Comparison of ENCODE assay signal across 10 cellular contexts in the genomic region with DNA sequence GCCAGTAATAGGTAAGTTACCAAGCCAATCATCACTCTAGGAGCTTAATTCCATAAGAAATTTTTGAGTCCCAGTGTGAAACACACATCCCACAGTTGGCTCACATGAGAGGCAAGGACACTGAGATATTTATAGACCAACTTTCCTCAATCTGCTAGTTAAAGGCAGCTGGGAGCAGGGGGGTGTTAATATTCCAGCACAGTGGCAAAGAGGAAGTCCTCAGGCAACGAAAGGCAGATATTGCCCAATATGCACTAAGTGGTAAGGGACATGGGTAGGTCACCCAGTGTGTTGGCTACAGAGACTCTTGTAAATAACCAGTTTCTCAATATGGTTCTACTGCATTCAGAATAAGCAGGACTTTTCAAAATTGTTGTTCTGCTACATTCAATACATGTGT.
DNase-seq lines count a peak whose midpoint lies in the region; ATAC-seq, FAIRE-seq and TF ChIP-seq lines count a peak whose summit lies in the region.
"Had no signal": no experiment of that assay in that cellular context is flagged by ENCODE, and none has a peak within 500 bp of the region (broad histone marks: within the 10 kb centered on the region; RNA-seq: fewer than 3 reads in every experiment).

No MANE protein-coding gene starts in this region.

- no peak overlapping the region for H3K4me3 Mint-ChIP-seq in MCF 10A (ENCODE audit: unreplicated experiment)
- H3K4me3 Mint-ChIP-seq: activated B cell treated with CpG ODN at 0.5 μM for 24 hours had no signal

- CTCF ChIA-PET in MCF 10A (lab: Yijun Ruan, JAX) = interaction anchor here (0.8 to 3.8 kb wide), 3 partner anchors 10 to 459 kb away, joined by 3 to 30 read pairs (median 3); no protein-coding TSS in a partner anchor
- CTCF ChIA-PET in mammary epithelial cell (lab: Charles Lee; ENCODE audit: low non-redundant PET) = interaction anchor here (0.6 kb wide), 1 partner anchor 582 kb away, joined by 4 read pairs; no protein-coding TSS in a partner anchor

- no peak for FAIRE-seq in small intestine (lab: Jason Lieb, UNC)

- H3K4me2 ChIP-seq in mammary epithelial cell (ENCODE audit: insufficient read depth, low read depth, low read length) = no peak overlapping the region

- in situ Hi-C loops in mammary epithelial cell (cut with MboI; ENCODE audit: low sequenced_read_pairs in 2 of 2) = no loop called here

- peak overlapping the region; percentile 50 for H3K27ac Mint-ChIP-seq in MCF 10A (ENCODE audit: low read depth, unreplicated experiment)
- H3K27ac Mint-ChIP-seq: activated B cell treated with CpG ODN at 0.5 μM for 24 hours had no signal

- H3K4me3 ChIP-seq in mammary epithelial cell (replicated peaks in 1 of 3; ENCODE audit: insufficient read depth in 1 of 3, low read depth in 2 of 3, low read length in 3 of 3) (no peak overlapping the region), adrenal gland (no peak overlapping the region), liver (ENCODE audit: low read depth in 1 of 3, low read length in 3 of 3) (no peak overlapping the region), small intestine (ENCODE audit: low read depth in 1 of 2, low read length in 2 of 2) (no peak overlapping the region)

- H3K4me1 Mint-ChIP-seq in MCF 10A (ENCODE audit: insufficient read depth, unreplicated experiment) = peaks cover 4% of the 10 kb centered on the region
- H3K4me1 Mint-ChIP-seq: activated B cell treated with CpG ODN at 0.5 μM for 24 hours had no signal

- no peaks in the 10 kb centered on the region for H3K27me3 ChIP-seq in mammary epithelial cell (ENCODE audit: insufficient read depth, low read length)
- H3K27me3 ChIP-seq in adrenal gland = no peaks in the 10 kb centered on the region
- no peaks in the 10 kb centered on the region for H3K27me3 ChIP-seq in liver (ENCODE audit: control insufficient read depth in 4 of 4, insufficient read depth in 4 of 4, low read length in 3 of 4)
- no peaks in the 10 kb centered on the region for H3K27me3 ChIP-seq in small intestine (ENCODE audit: control insufficient read depth in 2 of 2, insufficient read depth in 2 of 2, low read length in 2 of 2)

- no peak for ATAC-seq in HG03565 (IDR thresholded peaks at IDR 0.05; ENCODE audit: unreplicated experiment)

- TF ChIP-seq CTCF in MCF 10A (IDR thresholded peaks at IDR 0.05; ENCODE audit: unreplicated experiment) = no peak
- no peak for TF ChIP-seq CTCF in mammary epithelial cell (conservative IDR thresholded peaks at IDR 0.05 in 1 of 2, IDR thresholded peaks at IDR 0.05 in 1 of 2; ENCODE audit: extremely low read depth in 1 of 2, insufficient read depth in 1 of 2, low read depth in 1 of 2, low read length in 2 of 2)
- TF ChIP-seq CTCF in adrenal gland (IDR thresholded peaks at IDR 0.05) = no peak
- no peak for TF ChIP-seq CTCF in liver (IDR thresholded peaks at IDR 0.05; ENCODE audit: low read depth, low read length, missing input control)

- H3K27ac ChIP-seq in mammary epithelial cell (ENCODE audit: insufficient read depth, low read depth, low read length) = no peak overlapping the region
- peak overlapping the region in 1 of 5 donors; percentile 53 for H3K27ac ChIP-seq in adrenal gland
- peak overlapping the region; percentile 40 to 70 for H3K27ac ChIP-seq in liver (ENCODE audit: low read depth in 1 of 2, low read length in 2 of 2)
- H3K27ac ChIP-seq in small intestine (ENCODE audit: low read depth in 1 of 2, low read length in 1 of 2) = no peak overlapping the region

- H3K79me2 ChIP-seq in mammary epithelial cell (ENCODE audit: insufficient read depth, low read length) = no peaks in the 10 kb centered on the region

- H2AFZ ChIP-seq in mammary epithelial cell (ENCODE audit: low read depth, low read length) = no peak overlapping the region

- intact Hi-C loops in MCF 10A (cut with micrococcal nuclease) (no loop called here), mammary epithelial cell (cut with micrococcal nuclease) (no loop called here), adrenal gland (cut with DNase I) (no loop called here)

- no TSS peak for BruUV-seq in MCF 10A (replicated peaks; lab: Mats Ljungman, UMichigan)
- no TSS peak for BruUV-seq in mammary epithelial cell (replicated peaks; lab: Mats Ljungman, UMichigan)

- WGBS in mammary epithelial cell (ENCODE audit: low coverage, missing lambda C conversion rate) = 36% methylated on average over 1 of the region's 1 CpG
- 11 to 21% (median 13%) methylated on average over 1 of the region's 1 CpG for WGBS in adrenal gland, 4 donors
- WGBS in liver = 13% methylated on average over 1 of the region's 1 CpG
- WGBS in small intestine, 3 donors = 56 to 89% (median 88%) methylated on average over 1 of the region's 1 CpG

- TF ChIP-seq RAD21 in liver (IDR thresholded peaks at IDR 0.05) = peak; percentile 27 to 45

- DNase-seq in MCF 10A (ENCODE audit: unreplicated experiment) = peak; percentile 41
- no peak for DNase-seq in mammary epithelial cell
- DNase-seq in adrenal gland = peak in 4 of 7 donors; percentile 34 to 65 (median 40)
- DNase-seq in effector CD8-positive, alpha-beta T cell (lab: John Stamatoyannopoulos, UW) = no peak
- DNase-seq in small intestine = no peak
- no peak for DNase-seq in NCI-H1105 treated with DMSO at 0.1 percent for 48 hours (lab: John Stamatoyannopoulos, UW)
- DNase-seq: activated B cell treated with CpG ODN at 0.5 μM for 24 hours, NCI-H524 had no signal

- no peaks in the 10 kb centered on the region for H3K9me3 ChIP-seq in mammary epithelial cell (replicated peaks; ENCODE audit: insufficient read depth, low read length)
- no peaks in the 10 kb centered on the region for H3K9me3 ChIP-seq in adrenal gland (replicated peaks in 1 of 3)
- no peaks in the 10 kb centered on the region for H3K9me3 ChIP-seq in liver (ENCODE audit: control insufficient read depth in 4 of 4, low read length in 3 of 4)
- no peaks in the 10 kb centered on the region for H3K9me3 ChIP-seq in small intestine (ENCODE audit: control insufficient read depth, low read depth)

- no peak for TF ChIP-seq POLR2A in adrenal gland (IDR thresholded peaks at IDR 0.05)

- H4K20me1 ChIP-seq in mammary epithelial cell (ENCODE audit: insufficient read depth, low read length) = no peaks in the 10 kb centered on the region

- peaks cover 9% of the 10 kb centered on the region for H3K4me1 ChIP-seq in mammary epithelial cell (ENCODE audit: insufficient read depth, low read length)
- H3K4me1 ChIP-seq in adrenal gland (replicated peaks in 1 of 2) = peaks cover 0 to 14% of the 10 kb centered on the region in 2 donors
- H3K4me1 ChIP-seq in liver (ENCODE audit: control insufficient read depth in 4 of 4, insufficient read depth in 4 of 4, low read length in 3 of 4) = peaks cover 0 to 9% (median 3%) of the 10 kb centered on the region in 4 donors
- no peaks in the 10 kb centered on the region for H3K4me1 ChIP-seq in small intestine (ENCODE audit: control insufficient read depth in 2 of 2, insufficient read depth in 1 of 2, low read depth in 1 of 2, low read length in 1 of 2)

- no peak overlapping the region for H3K9ac ChIP-seq in mammary epithelial cell (ENCODE audit: insufficient read depth, low read length)
- H3K9ac ChIP-seq in liver (ENCODE audit: low read depth in 1 of 2, low read length in 2 of 2) = no peak overlapping the region

- no peaks in the 10 kb centered on the region for H3K27me3 Mint-ChIP-seq in MCF 10A (ENCODE audit: insufficient read depth, unreplicated experiment)
- H3K27me3 Mint-ChIP-seq: activated B cell treated with CpG ODN at 0.5 μM for 24 hours had no signal

- no peaks in the 10 kb centered on the region for H3K9me3 Mint-ChIP-seq in MCF 10A (ENCODE audit: unreplicated experiment)
- H3K9me3 Mint-ChIP-seq: activated B cell treated with CpG ODN at 0.5 μM for 24 hours had no signal

- POLR2A ChIA-PET in MCF 10A (lab: Yijun Ruan, JAX) = interaction anchor here (1.4 kb wide), 1 partner anchor 10 kb away, joined by 4 read pairs; no protein-coding TSS in a partner anchor

- H3K36me3 ChIP-seq in mammary epithelial cell (ENCODE audit: insufficient read depth, low read length) (peaks cover 24% of the 10 kb centered on the region), adrenal gland (replicated peaks in 1 of 2) (peaks cover 3 to 30% of the 10 kb centered on the region in 2 donors), liver (ENCODE audit: control insufficient read depth in 4 of 4, insufficient read depth in 3 of 4, low read depth in 1 of 4, low read length in 3 of 4) (peaks cover 3 to 32% (median 6%) of the 10 kb centered on the region in 4 donors), small intestine (ENCODE audit: control insufficient read depth in 2 of 2, insufficient read depth in 2 of 2, low read length in 2 of 2) (peaks cover 7% of the 10 kb centered on the region in 2 donors)

- H3K36me3 Mint-ChIP-seq in MCF 10A (ENCODE audit: insufficient read depth, unreplicated experiment) = peaks cover 55% of the 10 kb centered on the region

- dilution Hi-C loops in mammary epithelial cell (cut with HindIII; ENCODE audit: low sequenced_read_pairs) = no loop called here

TF ChIP-seq in liver, 16 proteins besides CTCF, POLR2A, EP300 and RAD21 (continues in another document):
- TF ChIP-seq FOXA1 (IDR thresholded peaks at IDR 0.05) (peak; percentile 89), GABPA (IDR thresholded peaks at IDR 0.05 in 1 of 2, conservative IDR thresholded peaks at IDR 0.05 in 1 of 2) (peak in 1 of 2 donors; percentile 59), RXRA (IDR thresholded peaks at IDR 0.05) (peak; percentile 80 to 83), FOXA2 (IDR thresholded peaks at IDR 0.05) (peak; percentile 89), MAX (IDR thresholded peaks at IDR 0.05) (peak; percentile 51)

Comparison
In these comparisons a context has a peak if more than half of its experiments do, and no peak if none do; other contexts are left out.
1. DNase-seq: peak in MCF 10A (single experiment) and adrenal gland (4 of 7); none in mammary epithelial cell (single experiment), effector CD8-positive, alpha-beta T cell (single experiment), small intestine (single experiment) and NCI-H1105 treated with DMSO at 0.1 percent for 48 hours (single experiment).
2. H3K27ac ChIP-seq: peak in liver (2 of 2); none in mammary epithelial cell (single experiment) and small intestine (0 of 2).